19 cellular contexts compared by ENCODE assay signal in the genomic region with DNA sequence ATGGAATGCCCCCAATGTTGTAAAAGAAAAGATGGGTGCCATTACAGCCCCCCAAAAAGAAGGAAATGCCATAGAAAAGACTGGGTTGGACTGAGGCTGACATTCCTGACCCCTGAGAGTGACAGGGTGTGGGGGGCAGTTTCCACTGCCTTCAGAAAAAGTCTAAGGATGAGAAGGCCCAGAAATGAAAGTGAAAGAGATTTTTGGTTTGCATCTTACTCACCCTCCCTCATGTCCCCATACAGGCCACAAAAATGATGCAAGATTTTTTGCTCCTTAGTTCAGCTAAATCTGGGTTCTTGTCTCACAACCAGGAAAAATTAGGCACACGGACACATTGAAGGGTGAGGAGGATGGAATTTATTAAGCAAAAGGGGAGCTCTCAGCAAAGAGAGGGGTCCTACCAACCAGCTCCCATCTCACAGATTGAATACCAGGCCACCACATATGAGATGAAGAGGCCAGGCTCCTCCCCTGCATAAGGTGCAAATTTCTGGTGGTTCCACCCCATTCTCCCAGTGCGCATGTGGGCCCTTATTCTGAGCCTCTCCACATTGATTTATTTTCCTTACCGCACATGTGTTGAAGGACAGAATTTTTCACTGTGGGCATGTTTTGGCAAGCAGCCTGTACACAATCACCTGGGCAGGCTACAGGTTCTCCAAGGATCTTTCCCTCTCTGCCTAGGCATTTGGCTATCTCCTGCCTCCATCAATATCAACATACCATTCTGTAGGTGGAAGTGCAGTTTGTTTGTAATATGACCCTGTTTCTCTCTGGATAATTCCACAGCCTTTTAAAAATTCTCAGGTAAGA. TPM values are rescaled to one million over a fixed set of nuclear protein-coding genes. Genes with fewer than 3 reads are reported as not detected.
DNase-seq lines count a peak whose midpoint lies in the region; ATAC-seq and TF ChIP-seq lines count a peak whose summit lies in the region.
"Had no signal": no experiment of that assay in that cellular context is flagged by ENCODE, and none has a peak within 500 bp of the region (broad histone marks: within the 10 kb centered on the region; RNA-seq: fewer than 3 reads in every experiment).

No MANE protein-coding gene starts in this region.

- no peak overlapping the region for H3K14ac ChIP-seq in mesenchymal stem cell (ENCODE audit: low read length in 2 of 2)

- H3K4me1 Mint-ChIP-seq in activated CD4-positive, alpha-beta memory T cell treated with anti-CD3 and anti-CD28 coated beads, Interleukin-2, amount 10 ng/mL, durations not matched to agents 7 days and 5 days, result peaks cover 8% of the 10 kb centered on the region
- no peaks in the 10 kb centered on the region for H3K4me1 Mint-ChIP-seq in activated CD4-positive, alpha-beta memory T cell treated with anti-CD3 and anti-CD28 coated beads for 36 hours (ENCODE audit: low read depth)

- no peak overlapping the region for H3K18ac ChIP-seq in mesenchymal stem cell (ENCODE audit: low read depth in 1 of 2, low read length in 2 of 2)

- in situ Hi-C loops in GM13977 (cut with MboI; ENCODE audit: low pct_unique_long_range_greater_than_20kb, low sequenced_read_pairs, unreplicated experiment), result no loop called here

- no peaks in the 10 kb centered on the region for H3K27me3 ChIP-seq in mesenchymal stem cell (ENCODE audit: control insufficient read depth in 1 of 2, insufficient read depth in 1 of 2, low read length in 2 of 2)
- H3K27me3 ChIP-seq in esophagus squamous epithelium, result no peaks in the 10 kb centered on the region
- H3K27me3 ChIP-seq: colonic mucosa, uterus had no signal

- intact Hi-C loops in activated CD4-positive, alpha-beta memory T cell treated with anti-CD3 and anti-CD28 coated beads for 36 hours (cut with micrococcal nuclease), result no loop called here
- intact Hi-C loops in esophagus squamous epithelium (cut with DNase I), result no loop called here

- H3K9me3 ChIP-seq in mesenchymal stem cell (ENCODE audit: control insufficient read depth, low read length), result no peaks in the 10 kb centered on the region
- no peaks in the 10 kb centered on the region for H3K9me3 ChIP-seq in esophagus squamous epithelium
- H3K9me3 ChIP-seq: colonic mucosa, uterus had no signal

- peaks cover 5% of the 10 kb centered on the region for H3K9me3 Mint-ChIP-seq in activated CD4-positive, alpha-beta memory T cell treated with anti-CD3 and anti-CD28 coated beads, Interleukin-2, amount 10 ng/mL, durations not matched to agents 7 days and 5 days
- no peaks in the 10 kb centered on the region for H3K9me3 Mint-ChIP-seq in activated CD4-positive, alpha-beta memory T cell treated with anti-CD3 and anti-CD28 coated beads for 36 hours

- H4K91ac ChIP-seq in mesenchymal stem cell (ENCODE audit: low read length), result no peak overlapping the region

- H2AK5ac ChIP-seq in mesenchymal stem cell (ENCODE audit: low read length, severe bottlenecking), result no peak overlapping the region

- no peak overlapping the region for H3K4ac ChIP-seq in mesenchymal stem cell (ENCODE audit: low read depth in 1 of 2, low read length in 2 of 2)

- H3K27ac ChIP-seq in mesenchymal stem cell (ENCODE audit: low read length, poor library complexity, severe bottlenecking), result no peak overlapping the region
- H3K27ac ChIP-seq in esophagus squamous epithelium, result no peak overlapping the region
- H3K27ac ChIP-seq: colonic mucosa, RWPE1, uterus had no signal

- no peak overlapping the region for H4K8ac ChIP-seq in mesenchymal stem cell (ENCODE audit: low read length)

- H3K23ac ChIP-seq in mesenchymal stem cell (ENCODE audit: low read length in 2 of 2), result no peak overlapping the region

- H3K36me3 Mint-ChIP-seq in activated CD4-positive, alpha-beta memory T cell treated with anti-CD3 and anti-CD28 coated beads, Interleukin-2, amount 10 ng/mL, durations not matched to agents 7 days and 5 days (ENCODE audit: low read depth), result peaks cover 4% of the 10 kb centered on the region
- H3K36me3 Mint-ChIP-seq in activated CD4-positive, alpha-beta memory T cell treated with anti-CD3 and anti-CD28 coated beads for 36 hours, result no peaks in the 10 kb centered on the region

- no peak overlapping the region for H3K4me3 Mint-ChIP-seq in activated CD4-positive, alpha-beta memory T cell treated with anti-CD3 and anti-CD28 coated beads, Interleukin-2, amount 10 ng/mL, durations not matched to agents 7 days and 5 days
- no peak overlapping the region for H3K4me3 Mint-ChIP-seq in activated CD4-positive, alpha-beta memory T cell treated with anti-CD3 and anti-CD28 coated beads for 36 hours

- H3K27me3 Mint-ChIP-seq in activated CD4-positive, alpha-beta memory T cell treated with anti-CD3 and anti-CD28 coated beads, Interleukin-2, amount 10 ng/mL, durations not matched to agents 7 days and 5 days, result no peaks in the 10 kb centered on the region
- H3K27me3 Mint-ChIP-seq in activated CD4-positive, alpha-beta memory T cell treated with anti-CD3 and anti-CD28 coated beads for 36 hours, result no peaks in the 10 kb centered on the region

- H3K4me1 ChIP-seq in mesenchymal stem cell (ENCODE audit: control insufficient read depth, insufficient read depth, low read depth, low read length) (peaks cover 3% of the 10 kb centered on the region), esophagus squamous epithelium (no peaks in the 10 kb centered on the region)
- H3K4me1 ChIP-seq: colonic mucosa, uterus had no signal

- TF ChIP-seq POLR2A in esophagus squamous epithelium (IDR thresholded peaks at IDR 0.05), result no peak

- H2BK12ac ChIP-seq in mesenchymal stem cell (ENCODE audit: low read length in 2 of 2), result no peak overlapping the region

- no peaks in the 10 kb centered on the region for H3K79me1 ChIP-seq in mesenchymal stem cell (replicated peaks; ENCODE audit: low read length, poor library complexity, severe bottlenecking)

- POLR2A ChIA-PET in activated CD4-positive, alpha-beta memory T cell treated with anti-CD3 and anti-CD28 coated beads, Interleukin-2, amount 10 ng/mL, durations not matched to agents 7 days and 5 days (lab: Charles Lee), result no interaction called here
- POLR2A ChIA-PET in activated CD4-positive, alpha-beta memory T cell treated with anti-CD3 and anti-CD28 coated beads for 36 hours (lab: Charles Lee), result no interaction called here

- H3K36me3 ChIP-seq in mesenchymal stem cell (ENCODE audit: control insufficient read depth in 1 of 2, insufficient read depth in 2 of 2, low read depth in 1 of 2, low read length in 2 of 2), result no peaks in the 10 kb centered on the region
- H3K36me3 ChIP-seq in esophagus squamous epithelium, result no peaks in the 10 kb centered on the region
- H3K36me3 ChIP-seq: colonic mucosa, uterus had no signal

- no peak overlapping the region for H2BK15ac ChIP-seq in mesenchymal stem cell (ENCODE audit: low read depth, poor library complexity, severe bottlenecking)

- WGBS in mesenchymal stem cell, result 50% methylated on average over 2 of the region's 3 CpGs
- WGBS in esophagus squamous epithelium, 2 donors, result 72 to 80% methylated on average over 3 of the region's 3 CpGs

- H3K9ac ChIP-seq in mesenchymal stem cell (ENCODE audit: low read length), result no peak overlapping the region

- peak; percentile 84 for ATAC-seq in GM21723 (IDR thresholded peaks at IDR 0.05; ENCODE audit: unreplicated experiment)

- H2AFZ ChIP-seq in mesenchymal stem cell (ENCODE audit: low read depth, low read length), result no peak overlapping the region

- no peak overlapping the region for H3K4me2 ChIP-seq in mesenchymal stem cell (ENCODE audit: low read length, poor library complexity, severe bottlenecking)

- H3K4me3 ChIP-seq in mesenchymal stem cell (ENCODE audit: insufficient read depth in 1 of 2, low read depth in 1 of 2, low read length in 2 of 2) (no peak overlapping the region), esophagus squamous epithelium (no peak overlapping the region)
- H3K4me3 ChIP-seq: colonic mucosa, uterus had no signal

- TF ChIP-seq CTCF in GM13977 (IDR thresholded peaks at IDR 0.05; ENCODE audit: extremely low read depth, insufficient read depth, missing control alignments) (no peak), esophagus squamous epithelium (IDR thresholded peaks at IDR 0.05) (no peak)

- peak overlapping the region; percentile 47 for H3K27ac Mint-ChIP-seq in activated CD4-positive, alpha-beta memory T cell treated with anti-CD3 and anti-CD28 coated beads, Interleukin-2, amount 10 ng/mL, durations not matched to agents 7 days and 5 days
- H3K27ac Mint-ChIP-seq in activated CD4-positive, alpha-beta memory T cell treated with anti-CD3 and anti-CD28 coated beads for 36 hours, result no peak overlapping the region

- CTCF ChIA-PET in activated CD4-positive, alpha-beta memory T cell treated with anti-CD3 and anti-CD28 coated beads, Interleukin-2, amount 10 ng/mL, durations not matched to agents 7 days and 5 days (lab: Charles Lee), result no interaction called here
- CTCF ChIA-PET in activated CD4-positive, alpha-beta memory T cell treated with anti-CD3 and anti-CD28 coated beads for 36 hours (lab: Charles Lee), result no interaction called here

- H2BK5ac ChIP-seq in mesenchymal stem cell (ENCODE audit: low read depth, low read length, poor library complexity, severe bottlenecking), result no peak overlapping the region

- no peak for DNase-seq in activated CD4-positive, alpha-beta memory T cell treated with anti-CD3 and anti-CD28 coated beads, Interleukin-2, amount 10 ng/mL, durations not matched to agents 7 days and 5 days
- no peak for DNase-seq in activated CD4-positive, alpha-beta memory T cell treated with anti-CD3 and anti-CD28 coated beads for 36 hours
- peak; percentile 1 for DNase-seq in NAMALWA (ENCODE audit: low spot score)
- peak; percentile 2 for DNase-seq in mesenchymal stem cell
- DNase-seq in GM13977 (ENCODE audit: low spot score), result no peak
- no peak for DNase-seq in esophagus squamous epithelium (lab: John Stamatoyannopoulos, UW)
- no peak for DNase-seq in stimulated activated CD4-positive, alpha-beta T cell treated with anti-CD3 and anti-CD28 coated beads, Interleukin-2, amount 100 ng/mL, for 24 hours
- DNase-seq: colonic mucosa; NCI-H1105; NCI-H524 treated with DMSO at 0.1 percent for 48 hours; stimulated activated CD4-positive, alpha-beta T cell treated with anti-CD3 and anti-CD28 coated beads, Interleukin-15, amount 100 ng/mL, for 24 hours; stimulated activated CD8-positive, alpha-beta memory T cell treated with anti-CD3 and anti-CD28 coated beads, Interleukin-4, amount 100 ng/mL, for 48 hours; uterus had no signal

- H2BK120ac ChIP-seq in mesenchymal stem cell (ENCODE audit: low read depth, low read length), result no peak overlapping the region

RNA-seq across cellular contexts. Expression of gene PPP4R3C, which starts 18.8 kb away (rescaled TPM):
- not detected for total RNA-seq in activated CD4-positive, alpha-beta memory T cell treated with anti-CD3 and anti-CD28 coated beads, Interleukin-2, amount 10 ng/mL, durations not matched to agents 7 days and 5 days
- total RNA-seq in activated CD4-positive, alpha-beta memory T cell treated with anti-CD3 and anti-CD28 coated beads for 36 hours, result not detected
- polyA plus RNA-seq in mesenchymal stem cell (2013, experiment 1 of 2), result not detected
- polyA plus RNA-seq in mesenchymal stem cell (2013, experiment 2 of 2), result not detected
- not detected for total RNA-seq in esophagus squamous epithelium
- total RNA-seq: activated CD8-positive, alpha-beta memory T cell treated with anti-CD3 and anti-CD28 coated beads for 36 hours; colonic mucosa; fibroblast of lung; mesenteric fat pad; osteoblast; uterus had no signal
- polyA plus RNA-seq: fibroblast of lung had no signal

Comparison
In these comparisons a context has a peak if more than half of its experiments do, and no peak if none do; other contexts are left out.
1. DNase-seq: peak in NAMALWA (single experiment) and mesenchymal stem cell (single experiment); none in activated CD4-positive, alpha-beta memory T cell treated with anti-CD3 and anti-CD28 coated beads, Interleukin-2, amount 10 ng/mL, durations not matched to agents 7 days and 5 days (single experiment), activated CD4-positive, alpha-beta memory T cell treated with anti-CD3 and anti-CD28 coated beads for 36 hours (single experiment), GM13977 (single experiment), esophagus squamous epithelium (single experiment) and stimulated activated CD4-positive, alpha-beta T cell treated with anti-CD3 and anti-CD28 coated beads, Interleukin-2, amount 100 ng/mL, for 24 hours (0 of 2).